Comparison of ENCODE assay signal across 9 cellular contexts in genomic region chr19:54162884-54163283, GRCh38. TPM values are rescaled to one million over a fixed set of nuclear protein-coding genes. Genes with fewer than 3 reads are reported as not detected.
DNase-seq lines count a peak whose midpoint lies in the region; ATAC-seq and TF ChIP-seq lines count a peak whose summit lies in the region.
"Had no signal": no experiment of that assay in that cellular context is flagged by ENCODE, and none has a peak within 500 bp of the region (broad histone marks: within the 10 kb centered on the region; RNA-seq: fewer than 3 reads in every experiment).

No MANE protein-coding gene starts in this region.

- peak overlapping the region; percentile 70; the same call in 1 of the 2 replicates for H3K4me2 ChIP-seq in OCI-LY7 (ENCODE audit: low read length)
- peak overlapping the region; percentile 75 for H3K4me2 ChIP-seq in parathyroid adenoma (ENCODE audit: low read length)

- TF ChIP-seq CTCF in OCI-LY7 (conservative IDR thresholded peaks at IDR 0.05; ENCODE audit: low read length) (no peak), parathyroid adenoma (IDR thresholded peaks at IDR 0.05) (no peak)

- no peak for ATAC-seq in HG02642 (IDR thresholded peaks at IDR 0.05; ENCODE audit: poor library complexity, unreplicated experiment)

- peak overlapping the region; percentile 38 for H3K27ac ChIP-seq in CD8-positive, alpha-beta memory T cell (ENCODE audit: low read depth, low read length)
- no peak overlapping the region for H3K27ac ChIP-seq in OCI-LY7 (ENCODE audit: low read depth, low read length, poor library complexity, severe bottlenecking)
- H3K27ac ChIP-seq in epithelial cell of prostate = peak overlapping the region; percentile 23
- no peak overlapping the region for H3K27ac ChIP-seq in parathyroid adenoma

- no peaks in the 10 kb centered on the region for H3K36me3 ChIP-seq in CD8-positive, alpha-beta memory T cell (ENCODE audit: insufficient read depth, low read length)
- H3K36me3 ChIP-seq in OCI-LY7 (ENCODE audit: insufficient read depth, low read length) (peaks cover 3% of the 10 kb centered on the region; the same call in 1 of the 2 replicates), parathyroid adenoma (ENCODE audit: control insufficient read depth, insufficient read depth, low read length) (no peaks in the 10 kb centered on the region)

- DNase-seq in CD8-positive, alpha-beta memory T cell = no peak
- DNase-seq in OCI-LY7 (ENCODE audit: low spot score) = no peak
- DNase-seq in epithelial cell of prostate (ENCODE audit: low read depth, low spot score) = no peak
- DNase-seq in NOMO-1 (lab: John Stamatoyannopoulos, UW; ENCODE audit: unreplicated experiment in 2 of 2) = no peak
- DNase-seq in putamen (ENCODE audit: low spot score) = no peak
- DNase-seq in NCI-H1436 (lab: John Stamatoyannopoulos, UW) = no peak

- H3K4me3 Mint-ChIP-seq in CD8-positive, alpha-beta memory T cell = peak overlapping the region; percentile 43 to 93 (median 83)

- POLR2A ChIA-PET in CD8-positive, alpha-beta memory T cell (lab: Charles Lee) = interaction anchor here (0.9 kb wide), 1 partner anchor 48 kb away, joined by 3 read pairs; no protein-coding TSS in a partner anchor
- POLR2A ChIA-PET in OCI-LY7 (lab: Charles Lee) = no interaction called here

- H3K9me3 ChIP-seq in CD8-positive, alpha-beta memory T cell (ENCODE audit: low read length) = no peaks in the 10 kb centered on the region
- H3K9me3 ChIP-seq in OCI-LY7 (ENCODE audit: low read length) = no peaks in the 10 kb centered on the region
- no peaks in the 10 kb centered on the region for H3K9me3 ChIP-seq in parathyroid adenoma (ENCODE audit: control insufficient read depth, low read length)

- H3K4me1 Mint-ChIP-seq in CD8-positive, alpha-beta memory T cell = peaks cover 41 to 61% (median 59%) of the 10 kb centered on the region in 3 donors

- H3K4me1 ChIP-seq in CD8-positive, alpha-beta memory T cell (ENCODE audit: insufficient read depth, low read length) = peaks cover 49% of the 10 kb centered on the region
- H3K4me1 ChIP-seq in OCI-LY7 (ENCODE audit: insufficient read depth, low read length, poor library complexity, severe bottlenecking) (peaks cover 24% of the 10 kb centered on the region), parathyroid adenoma (peaks cover 13% of the 10 kb centered on the region)

- H3K36me3 Mint-ChIP-seq in CD8-positive, alpha-beta memory T cell = peaks cover 0 to 22% (median 0%) of the 10 kb centered on the region in 3 donors

- CTCF ChIA-PET in CD8-positive, alpha-beta memory T cell (lab: Charles Lee) = interaction anchor here (3.6 kb wide), 1 partner anchor 26 kb away, joined by 13 read pairs; the partner anchor contains the start of gene MBOAT7
- CTCF ChIA-PET in OCI-LY7 (lab: Charles Lee; ENCODE audit: unreplicated experiment) = no interaction called here

- no peaks in the 10 kb centered on the region for H4K20me1 ChIP-seq in OCI-LY7 (ENCODE audit: insufficient read depth, low read length)

- H3K79me2 ChIP-seq in OCI-LY7 (ENCODE audit: insufficient read depth, low read depth, low read length) = peaks cover 6% of the 10 kb centered on the region; the same call in 1 of the 2 replicates
- peaks cover 3% of the 10 kb centered on the region for H3K79me2 ChIP-seq in parathyroid adenoma

- no TSS peak for BruUV-seq in OCI-LY7 (replicated peaks; lab: Mats Ljungman, UMichigan)

- intact Hi-C loops in OCI-LY7 (cut with micrococcal nuclease; ENCODE audit: unreplicated experiment) = no loop called here

- no peak overlapping the region for H2AFZ ChIP-seq in OCI-LY7 (ENCODE audit: low read length)
- H2AFZ ChIP-seq in parathyroid adenoma = no peak overlapping the region

- H3K27ac Mint-ChIP-seq in CD8-positive, alpha-beta memory T cell = peak overlapping the region in 3 of 8 donors; percentile 74 to 83 (median 79)

- no peaks in the 10 kb centered on the region for H3K9me2 ChIP-seq in OCI-LY7 (ENCODE audit: insufficient read depth, low read length)

- H3K27me3 Mint-ChIP-seq in CD8-positive, alpha-beta memory T cell = peaks cover 4 to 9% of the 10 kb centered on the region in 2 donors

- no peaks in the 10 kb centered on the region for H3K27me3 ChIP-seq in CD8-positive, alpha-beta memory T cell (ENCODE audit: insufficient read depth, low read length, poor library complexity, severe bottlenecking)
- no peaks in the 10 kb centered on the region for H3K27me3 ChIP-seq in parathyroid adenoma (ENCODE audit: control insufficient read depth, insufficient read depth, low read length)

- H3K9me3 Mint-ChIP-seq in CD8-positive, alpha-beta memory T cell = no peaks in the 10 kb centered on the region

- H3K9ac ChIP-seq in parathyroid adenoma = no peak overlapping the region

- peak overlapping the region; percentile 62 for H3K4me3 ChIP-seq in CD8-positive, alpha-beta memory T cell (ENCODE audit: low read length)
- H3K4me3 ChIP-seq in OCI-LY7 (ENCODE audit: low read depth, low read length, poor library complexity, severe bottlenecking) (no peak overlapping the region), parathyroid adenoma (ENCODE audit: low read depth, low read length) (peak overlapping the region; percentile 42)

RNA-seq across cellular contexts. Expression of gene LENG1, which starts 3.4 kb away (rescaled TPM):
- total RNA-seq in CD8-positive, alpha-beta memory T cell = 1 to 10 TPM; 4.8 to 6.8 TPM
- 14.1 TPM for polyA plus RNA-seq in CD8-positive, alpha-beta memory T cell
- total RNA-seq in OCI-LY7 (2014; rRNA removed; shearing (Covaris generic)) = 8.0 TPM in 2 replicates
- total RNA-seq in OCI-LY7 (2022) = 4.7 and 5.1 TPM in 2 replicates

RNA-seq across cellular contexts. Expression of gene TMC4, which starts 10.1 kb away (rescaled TPM):
- total RNA-seq in CD8-positive, alpha-beta memory T cell = under 1 TPM in 1 of 2 experiments, not detected in 1; 0.18 TPM
- polyA plus RNA-seq in CD8-positive, alpha-beta memory T cell = 0.38 TPM
- not detected in 2 replicates for total RNA-seq in OCI-LY7 (2014; rRNA removed; shearing (Covaris generic))
- not detected in 2 replicates for total RNA-seq in OCI-LY7 (2022)
- total RNA-seq: SK-MEL-5 had no signal

RNA-seq across cellular contexts. Expression of gene CNOT3, which starts 25.3 kb away (rescaled TPM):
- 10 to 100 TPM; 75.1 to 81.7 TPM for total RNA-seq in CD8-positive, alpha-beta memory T cell
- 14.8 TPM for polyA plus RNA-seq in CD8-positive, alpha-beta memory T cell
- total RNA-seq in OCI-LY7 (2014; rRNA removed; shearing (Covaris generic)) = 15.2 and 18.4 TPM in 2 replicates
- total RNA-seq in OCI-LY7 (2022) = 54.8 and 65.1 TPM in 2 replicates

RNA-seq across cellular contexts. Expression of gene MBOAT7, which starts 26.5 kb away (rescaled TPM):
- 100 to 1,000 TPM in 1 of 2 experiments, 10 to 100 TPM in 1; 98.7 to 114 TPM for total RNA-seq in CD8-positive, alpha-beta memory T cell
- polyA plus RNA-seq in CD8-positive, alpha-beta memory T cell = 21.9 TPM
- total RNA-seq in OCI-LY7 (2014; rRNA removed; shearing (Covaris generic)) = 15.6 and 18.1 TPM in 2 replicates
- total RNA-seq in OCI-LY7 (2022) = 25.0 and 30.2 TPM in 2 replicates

RNA-seq across cellular contexts. Expression of gene TSEN34, which starts 28.2 kb away (rescaled TPM):
- 10 to 100 TPM; 22.4 to 24.6 TPM for total RNA-seq in CD8-positive, alpha-beta memory T cell
- polyA plus RNA-seq in CD8-positive, alpha-beta memory T cell = 38.2 TPM
- 19.3 and 23.6 TPM in 2 replicates for total RNA-seq in OCI-LY7 (2014; rRNA removed; shearing (Covaris generic))
- 15.3 and 16.7 TPM in 2 replicates for total RNA-seq in OCI-LY7 (2022)

Comparison
In these comparisons a context has a peak if more than half of its experiments do, and no peak if none do; other contexts are left out.
1. H3K27ac ChIP-seq: peak in CD8-positive, alpha-beta memory T cell (single experiment) and epithelial cell of prostate (single experiment); none in OCI-LY7 (single experiment) and parathyroid adenoma (single experiment).